8 cellular contexts compared by ENCODE assay signal in genomic region chr3:112043621-112044201, GRCh38. TPM values are rescaled to one million over a fixed set of nuclear protein-coding genes. Genes with fewer than 3 reads are reported as not detected.
DNase-seq lines count a peak whose midpoint lies in the region; ATAC-seq and FAIRE-seq lines count a peak whose summit lies in the region.

No MANE protein-coding gene starts in this region.

- H3K27ac ChIP-seq in SK-N-MC (no peak overlapping the region), small intestine (ENCODE audit: low read depth in 1 of 2, low read length in 1 of 2) (no peak overlapping the region)

- peak; percentile 89 for ATAC-seq in HG02678 (IDR thresholded peaks at IDR 0.05; ENCODE audit: unreplicated experiment)

- H3K4me3 ChIP-seq in SK-N-MC = peak overlapping the region; percentile 54
- H3K4me3 ChIP-seq in small intestine (ENCODE audit: low read depth in 1 of 2, low read length in 2 of 2) = no peak overlapping the region

- WGBS in small intestine, 3 donors = 3 to 11% (median 9%) methylated on average over 7 of the region's 7 CpGs

- H3K9me3 ChIP-seq in SK-N-MC (ENCODE audit: low read depth, low read length) = no peaks in the 10 kb centered on the region
- H3K9me3 ChIP-seq in small intestine (ENCODE audit: control insufficient read depth, low read depth) = no peaks in the 10 kb centered on the region

- DNase-seq in activated CD8-positive, alpha-beta memory T cell treated with anti-CD3 and anti-CD28 coated beads for 4 hours (ENCODE audit: low read depth in 2 of 2) = peak; percentile 8
- no peak for DNase-seq in activated CD8-positive, alpha-beta memory T cell treated with anti-CD3 and anti-CD28 coated beads for 24 hours
- peak; percentile 89 for DNase-seq in NCI-H1092 (lab: John Stamatoyannopoulos, UW)
- peak; percentile 18 for DNase-seq in SK-N-MC (ENCODE audit: low read depth, low spot score)
- peak in 36 of 56 donors; percentile 2 to 65 (median 10) for DNase-seq in amygdala (lab: John Stamatoyannopoulos, UW)
- DNase-seq in hepatic stellate cell (ENCODE audit: low spot score) = peak; percentile 55
- DNase-seq in small intestine = peak; percentile 59

- no peak overlapping the region for H3K9ac ChIP-seq in SK-N-MC (ENCODE audit: insufficient read length)

- H3K36me3 ChIP-seq in SK-N-MC (ENCODE audit: insufficient read depth, low read length) (no peaks in the 10 kb centered on the region), small intestine (ENCODE audit: control insufficient read depth in 2 of 2, insufficient read depth in 2 of 2, low read length in 2 of 2) (no peaks in the 10 kb centered on the region)

- H3K27me3 ChIP-seq in small intestine (ENCODE audit: control insufficient read depth in 2 of 2, insufficient read depth in 2 of 2, low read length in 2 of 2) = no peaks in the 10 kb centered on the region

- FAIRE-seq in small intestine (lab: Jason Lieb, UNC) = no peak

- H3K4me1 ChIP-seq in small intestine (ENCODE audit: control insufficient read depth in 2 of 2, insufficient read depth in 1 of 2, low read depth in 1 of 2, low read length in 1 of 2) = no peaks in the 10 kb centered on the region

RNA-seq across cellular contexts. Expression of gene TMPRSS7, which starts 9.2 kb away (rescaled TPM):
- under 1 TPM in 2 of 3 donors, not detected in 1; 0.22 to 0.81 TPM for polyA plus RNA-seq in small intestine

RNA-seq across cellular contexts. Expression of gene C3orf52, which starts 42.5 kb away (rescaled TPM):
- polyA plus RNA-seq in small intestine = 1 to 10 TPM; 3.8 to 5.9 (median 4.5) TPM

RNA-seq across cellular contexts. Expression of gene TAGLN3, which starts 45.0 kb away (rescaled TPM):
- polyA plus RNA-seq in small intestine = 1 to 10 TPM in 1 of 3 donors, not detected in 2; 2.7 TPM
